In genomic region chr14:102043251-102044025, GRCh38 we compare ENCODE assay signal across 20 cellular contexts. TPM values are rescaled to one million over a fixed set of nuclear protein-coding genes. Genes with fewer than 3 reads are reported as not detected.
DNase-seq lines count a peak whose midpoint lies in the region; ATAC-seq and TF ChIP-seq lines count a peak whose summit lies in the region.
"Had no signal": no experiment of that assay in that cellular context is flagged by ENCODE, and none has a peak within 500 bp of the region (broad histone marks: within the 10 kb centered on the region; RNA-seq: fewer than 3 reads in every experiment).

No MANE protein-coding gene starts in this region.

- no peaks in the 10 kb centered on the region for H3K27me3 ChIP-seq in uterus
- H3K27me3 ChIP-seq: brain microvascular endothelial cell, left lung had no signal

- peaks cover 31% of the 10 kb centered on the region for H3K36me3 Mint-ChIP-seq in progenitor cell of endocrine pancreas (ENCODE audit: insufficient read depth)

- peaks cover 0 to 3% of the 10 kb centered on the region in 2 donors for H3K36me3 ChIP-seq in uterus

- H3K9me3 ChIP-seq in uterus, result no peaks in the 10 kb centered on the region
- H3K9me3 ChIP-seq: left lung, SK-N-SH had no signal

- no peaks in the 10 kb centered on the region for H3K9me3 Mint-ChIP-seq in progenitor cell of endocrine pancreas (ENCODE audit: low read depth)
- H3K9me3 Mint-ChIP-seq: H9, naive B cell had no signal

- H3K27ac ChIP-seq in angular gyrus (ENCODE audit: low read depth, low read length), result peak overlapping the region; percentile 70
- H3K27ac ChIP-seq in uterus, result no peak overlapping the region
- H3K27ac ChIP-seq: brain microvascular endothelial cell, left lung had no signal

- no peak overlapping the region for H3K27ac Mint-ChIP-seq in progenitor cell of endocrine pancreas
- H3K27ac Mint-ChIP-seq: H9 had no signal

- no peak overlapping the region for H3K4me3 ChIP-seq in uterus
- H3K4me3 ChIP-seq: left lung had no signal

- ATAC-seq in HG03095 (IDR thresholded peaks at IDR 0.05; ENCODE audit: unreplicated experiment), result no peak
- ATAC-seq: left lung; stimulated activated naive CD8-positive, alpha-beta T cell treated with anti-CD3 and anti-CD28 coated beads, Interleukin-15, Interleukin-2, amounts not matched to agents 100 U/mL and 50 U/mL, for 24 hours had no signal

- no peaks in the 10 kb centered on the region for H3K27me3 Mint-ChIP-seq in progenitor cell of endocrine pancreas
- H3K27me3 Mint-ChIP-seq: naive B cell had no signal

- TF ChIP-seq CTCF in uterus (IDR thresholded peaks at IDR 0.05) (no peak), progenitor cell of endocrine pancreas (IDR thresholded peaks at IDR 0.05; ENCODE audit: unreplicated experiment) (no peak)

- no peak for TF ChIP-seq POLR2A in uterus (IDR thresholded peaks at IDR 0.05)

- intact Hi-C loops in head of caudate nucleus (cut with DNase I) (loop anchor here (10.0 kb wide), 1 partner anchor 79 kb away; the partner anchor contains the start of gene DYNC1H1), uterus (cut with DNase I; ENCODE audit: low total_unique reads) (loop anchor here (10.0 kb wide), 1 partner anchor 51 kb away; no protein-coding TSS in a partner anchor)

- no peak overlapping the region for H3K4me3 Mint-ChIP-seq in progenitor cell of endocrine pancreas (ENCODE audit: low read depth)
- H3K4me3 Mint-ChIP-seq: H9, naive B cell had no signal

- no peaks in the 10 kb centered on the region for H3K4me1 ChIP-seq in uterus
- H3K4me1 ChIP-seq: left lung had no signal

- peaks cover 1% of the 10 kb centered on the region for H3K4me1 Mint-ChIP-seq in progenitor cell of endocrine pancreas (ENCODE audit: low read depth)
- H3K4me1 Mint-ChIP-seq: naive B cell had no signal

- peak in 9 of 14 donors; percentile 2 to 62 (median 24) for DNase-seq in C1 segment of cervical spinal cord (lab: John Stamatoyannopoulos, UW)
- peak in 23 of 42 donors; percentile 35 to 79 (median 50) for DNase-seq in head of caudate nucleus
- peak; percentile 34 for DNase-seq in occipital lobe (lab: John Stamatoyannopoulos, UW)
- no peak for DNase-seq in uterus
- no peak for DNase-seq in progenitor cell of endocrine pancreas (ENCODE audit: low spot score, unreplicated experiment)
- DNase-seq in DMS53 (lab: John Stamatoyannopoulos, UW), result no peak
- DNase-seq: activated CD4-positive, alpha-beta T cell treated with anti-CD3 and anti-CD28 coated beads for 4 hours; activated naive CD4-positive, alpha-beta T cell treated with anti-CD3 and anti-CD28 coated beads, Interleukin-2, amount 50 U/mL, for 16 hours; activated T-cell treated with anti-CD3 and anti-CD28 coated beads for 4 hours; brain microvascular endothelial cell; COR-L47; H9; naive B cell; NCI-H187 treated with DMSO at 0.1 percent for 48 hours; NCI-H510A; SK-N-SH; stimulated activated naive CD8-positive, alpha-beta T cell treated with anti-CD3 and anti-CD28 coated beads, Interleukin-15, Interleukin-2, amounts not matched to agents 100 U/mL and 50 U/mL, for 24 hours had no signal

RNA-seq across cellular contexts. Expression of gene HSP90AA1, which starts 43.4 kb away (rescaled TPM):
- 317 TPM for total RNA-seq in occipital lobe
- 100 to 1,000 TPM; 208 to 800 (median 247) TPM for total RNA-seq in uterus
- total RNA-seq in progenitor cell of endocrine pancreas, result 796 and 811 TPM in 2 replicates

Comparison
In these comparisons a context has a peak if more than half of its experiments do, and no peak if none do; other contexts are left out.
1. DNase-seq: peak in C1 segment of cervical spinal cord (9 of 14), head of caudate nucleus (23 of 42) and occipital lobe (single experiment); none in uterus (0 of 2), progenitor cell of endocrine pancreas (single experiment) and DMS53 (single experiment).